ENCODE assay signal across 1 cellular context in the genomic region with DNA sequence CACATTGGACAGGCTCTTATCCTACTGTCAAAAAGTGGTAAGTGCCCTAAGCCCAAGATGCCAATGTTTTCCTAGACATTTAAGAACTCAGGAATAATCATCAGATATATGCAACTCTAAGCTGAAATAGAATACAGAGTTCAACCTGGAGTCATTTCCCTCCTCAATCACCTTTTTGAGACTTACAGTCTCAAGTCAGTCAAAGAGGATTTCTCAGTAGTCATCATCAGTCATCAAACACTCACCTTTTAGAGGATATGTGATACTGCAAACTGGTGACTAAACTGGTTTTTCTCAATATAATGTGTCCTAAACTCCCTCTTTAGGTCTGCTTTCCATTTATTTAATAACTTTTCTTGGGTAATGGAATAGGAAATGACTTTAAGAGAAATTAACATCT.
TF ChIP-seq lines count a peak whose summit lies in the region.

No MANE protein-coding gene starts in this region.

TF ChIP-seq in GM23338, 12 proteins besides CTCF, POLR2A, EP300 and RAD21 (continued from another document):
- TF ChIP-seq REST (IDR thresholded peaks at IDR 0.05; ENCODE audit: unreplicated experiment), result no peak
- TF ChIP-seq STAT1 (IDR thresholded peaks at IDR 0.05; ENCODE audit: unreplicated experiment), result no peak
- no peak for TF ChIP-seq JUNB (IDR thresholded peaks at IDR 0.05; ENCODE audit: unreplicated experiment)
- no peak for TF ChIP-seq POLR2AphosphoS5 (IDR thresholded peaks at IDR 0.05; ENCODE audit: low read depth)
TF ChIP-seq in GM23338: peak in this region for 0.
